In genomic region chr20:52242237-52243230, GRCh38 we compare ENCODE assay signal across 8 cellular contexts. TPM values are rescaled to one million over a fixed set of nuclear protein-coding genes. Genes with fewer than 3 reads are reported as not detected.
DNase-seq lines count a peak whose midpoint lies in the region; ATAC-seq, FAIRE-seq and TF ChIP-seq lines count a peak whose summit lies in the region.

No MANE protein-coding gene starts in this region.

- TF ChIP-seq CTCF in Caco-2 (IDR thresholded peaks at IDR 0.05; ENCODE audit: insufficient read depth in 1 of 2, low read depth in 1 of 2, low read length in 1 of 2, severe bottlenecking in 1 of 2, unreplicated experiment in 1 of 2), result peak; percentile 43 to 94

- POLR2A ChIA-PET in Caco-2 (lab: Charles Lee), result no interaction called here

- H3K27ac Mint-ChIP-seq in Caco-2 (ENCODE audit: unreplicated experiment), result no peak overlapping the region

- DNase-seq in Caco-2, result no peak
- DNase-seq in Kasumi-1 (lab: John Stamatoyannopoulos, UW), result peak; percentile 43 to 56
- DNase-seq in GOT3 (lab: John Stamatoyannopoulos, UW), result no peak
- DNase-seq in left cardiac atrium, result no peak

- H3K9me3 ChIP-seq in Caco-2, result no peaks in the 10 kb centered on the region

- H3K4me1 Mint-ChIP-seq in Caco-2 (ENCODE audit: low read depth, unreplicated experiment), result no peaks in the 10 kb centered on the region

- FAIRE-seq in TTC549 (lab: Jason Lieb, UNC), result peak; percentile 94
- peak; percentile 99 for FAIRE-seq in islet of Langerhans (lab: Jason Lieb, UNC)

- no peaks in the 10 kb centered on the region for H3K4me1 ChIP-seq in Caco-2

- H3K4me3 Mint-ChIP-seq in Caco-2 (ENCODE audit: unreplicated experiment), result no peak overlapping the region

- no peaks in the 10 kb centered on the region for H3K36me3 ChIP-seq in Caco-2 (ENCODE audit: control insufficient read depth, insufficient read depth, low read length)

- peaks cover 6% of the 10 kb centered on the region for H3K27me3 Mint-ChIP-seq in Caco-2 (ENCODE audit: insufficient read depth, unreplicated experiment)

- H3K27me3 ChIP-seq in Caco-2 (replicated peaks; ENCODE audit: control insufficient read depth, insufficient read depth, low read length), result no peaks in the 10 kb centered on the region

- intact Hi-C loops in Caco-2 (cut with micrococcal nuclease; ENCODE audit: unreplicated experiment), result loop anchor here (1.0 kb wide), 3 partner anchors 11 to 137 kb away; no protein-coding TSS in a partner anchor
- intact Hi-C loops in left cardiac atrium (cut with DNase I), result loop anchor here in 1 of 2 donors (5.0 kb wide), 1 partner anchor 1305 kb away; no protein-coding TSS in a partner anchor

- no TSS peak for BruUV-seq in Caco-2 (replicated peaks; lab: Mats Ljungman, UMichigan)

- CTCF ChIA-PET in Caco-2 (lab: Charles Lee), result no interaction called here

- no peak overlapping the region for H3K4me3 ChIP-seq in Caco-2 (ENCODE audit: low read depth, low read length)

- H3K36me3 Mint-ChIP-seq in Caco-2 (ENCODE audit: insufficient read depth, unreplicated experiment), result no peaks in the 10 kb centered on the region

- ATAC-seq in GM19395 (IDR thresholded peaks at IDR 0.05; ENCODE audit: unreplicated experiment), result no peak
- no peak for ATAC-seq in HG03196 (IDR thresholded peaks at IDR 0.05; ENCODE audit: unreplicated experiment)
- no peak for ATAC-seq in left cardiac atrium

- no peaks in the 10 kb centered on the region for H3K9me3 Mint-ChIP-seq in Caco-2 (ENCODE audit: unreplicated experiment)

RNA-seq across cellular contexts. Expression of gene ZFP64, which starts 51.0 kb away (rescaled TPM):
- total RNA-seq in Caco-2 (2022) (25.4 and 25.6 TPM in 2 replicates), left cardiac atrium (1 to 10 TPM; 6.7 to 8.6 TPM)

Comparison
In these comparisons a context has a peak if more than half of its experiments do, and no peak if none do; other contexts are left out.
1. DNase-seq: peak in Kasumi-1 (2 of 2); none in Caco-2 (0 of 2), GOT3 (single experiment) and left cardiac atrium (single experiment).